In genomic region chrX:153922932-153923857, GRCh38 we compare ENCODE assay signal across 8 cellular contexts. TPM values are rescaled to one million over a fixed set of nuclear protein-coding genes. Genes with fewer than 3 reads are reported as not detected.
DNase-seq lines count a peak whose midpoint lies in the region; ATAC-seq and TF ChIP-seq lines count a peak whose summit lies in the region.

No MANE protein-coding gene starts in this region.

- H3K4me3 Mint-ChIP-seq in GM23338 (no peak overlapping the region; the same call in 2 of the 3 replicates), osteocyte (ENCODE audit: unreplicated experiment) (no peak overlapping the region)

- no peaks in the 10 kb centered on the region for H3F3A ChIP-seq in GM23338 (replicated peaks; ENCODE audit: low read depth)

- H3K27ac ChIP-seq in GM23338 (ENCODE audit: low read depth) = no peak overlapping the region

- peaks cover 20% of the 10 kb centered on the region for H3K4me1 Mint-ChIP-seq in GM23338
- peaks cover 19% of the 10 kb centered on the region for H3K4me1 Mint-ChIP-seq in osteocyte (ENCODE audit: unreplicated experiment)

- TF ChIP-seq CTCF in GM23338 (conservative IDR thresholded peaks at IDR 0.05; ENCODE audit: low read depth in 2 of 2) (peak in 1 of 2 experiments; percentile 44; a peak in 2 of 4 replicates), epithelial cell of proximal tubule (conservative IDR thresholded peaks at IDR 0.05; ENCODE audit: low read depth, low read length) (peak; percentile 50), osteocyte (IDR thresholded peaks at IDR 0.05) (peak; percentile 45)

- peaks cover 7% of the 10 kb centered on the region for H3K27me3 Mint-ChIP-seq in GM23338 (ENCODE audit: insufficient read depth, low read depth, poor library complexity)
- H3K27me3 Mint-ChIP-seq in osteocyte (ENCODE audit: unreplicated experiment) = no peaks in the 10 kb centered on the region

- no peaks in the 10 kb centered on the region for H3K36me3 ChIP-seq in GM23338 (ENCODE audit: insufficient read depth)

- no peak overlapping the region for H3K27ac Mint-ChIP-seq in GM23338
- no peak overlapping the region for H3K27ac Mint-ChIP-seq in osteocyte (ENCODE audit: unreplicated experiment)

- H3K4me2 ChIP-seq in GM23338 = no peak overlapping the region

- no peaks in the 10 kb centered on the region for H3K9me2 ChIP-seq in GM23338 (ENCODE audit: insufficient read depth)

- peak; percentile 17 for ATAC-seq in GM23338
- peak; percentile 72 for ATAC-seq in SK-N-SH treated with all-trans-retinoic acid at 6 μM for 48 hours
- no peak for ATAC-seq in GM19351 (IDR thresholded peaks at IDR 0.05; ENCODE audit: unreplicated experiment)

- H3K36me3 Mint-ChIP-seq in GM23338 (ENCODE audit: low read depth) (peaks cover 7% of the 10 kb centered on the region; the same call in 2 of the 3 replicates), osteocyte (ENCODE audit: unreplicated experiment) (no peaks in the 10 kb centered on the region)

- H3K4me1 ChIP-seq in GM23338 (ENCODE audit: insufficient read depth) = peaks cover 7% of the 10 kb centered on the region; the same call in 1 of the 2 replicates

- H3K79me2 ChIP-seq in GM23338 (replicated peaks; ENCODE audit: insufficient read depth) = no peaks in the 10 kb centered on the region

- H3K4me3 ChIP-seq in GM23338 (no peak overlapping the region), epithelial cell of proximal tubule (ENCODE audit: low read depth, low read length) (no peak overlapping the region)

- no peaks in the 10 kb centered on the region for H4K20me1 ChIP-seq in GM23338 (replicated peaks; ENCODE audit: insufficient read depth)

- DNase-seq in Ammon's horn (ENCODE audit: low spot score) = peak; percentile 69
- DNase-seq in GM23338 (ENCODE audit: low spot score) = peak; percentile 32
- DNase-seq in epithelial cell of proximal tubule (ENCODE audit: low read depth) = no peak
- no peak for DNase-seq in osteocyte (ENCODE audit: extremely low spot score, unreplicated experiment)
- no peak for DNase-seq in NCI-H774 (lab: John Stamatoyannopoulos, UW)
- DNase-seq in DMS53 treated with DMSO at 0.1 percent for 48 hours (lab: John Stamatoyannopoulos, UW; ENCODE audit: unreplicated experiment) = no peak

- no peaks in the 10 kb centered on the region for H3K27me3 ChIP-seq in GM23338 (ENCODE audit: insufficient read depth)

- no peak overlapping the region for H2AFZ ChIP-seq in GM23338

- H3K9me3 Mint-ChIP-seq in GM23338 (no peaks in the 10 kb centered on the region), osteocyte (ENCODE audit: unreplicated experiment) (no peaks in the 10 kb centered on the region)

TF ChIP-seq in SK-N-SH treated with all-trans-retinoic acid at 6 μM for 48 hours, 23 proteins besides CTCF, POLR2A, EP300 and RAD21:
- no peak for TF ChIP-seq GLIS3 (CRISPR knock-in tag; IDR thresholded peaks at IDR 0.05)

RNA-seq across cellular contexts. Expression of gene ARHGAP4, which starts 2.9 kb away (rescaled TPM):
- 57.8 and 59.5 TPM in 2 replicates for total RNA-seq in GM23338 (2014; rRNA removed; shearing (Covaris generic))
- 21.2 and 21.5 TPM in 2 replicates for polyA plus RNA-seq in GM23338 (2016; fragmentation: Nextera tagmentation; extraction: Ambion mirVana)
- 11.6 and 20.2 TPM in 2 replicates for total RNA-seq in epithelial cell of proximal tubule
- 4.9 and 5.3 TPM in 2 replicates for total RNA-seq in osteocyte

RNA-seq across cellular contexts. Expression of gene NAA10, which starts 11.6 kb away (rescaled TPM):
- 112 and 136 TPM in 2 replicates for total RNA-seq in GM23338 (2014; rRNA removed; shearing (Covaris generic))
- polyA plus RNA-seq in GM23338 (2016; fragmentation: Nextera tagmentation; extraction: Ambion mirVana) = 140 and 145 TPM in 2 replicates
- total RNA-seq in epithelial cell of proximal tubule (88.0 and 171 TPM in 2 replicates), osteocyte (94.1 and 96.6 TPM in 2 replicates)

RNA-seq across cellular contexts. Expression of gene AVPR2, which starts 18.7 kb away (rescaled TPM):
- not detected in 2 replicates for total RNA-seq in GM23338 (2014; rRNA removed; shearing (Covaris generic))
- polyA plus RNA-seq in GM23338 (2016; fragmentation: Nextera tagmentation; extraction: Ambion mirVana) = not detected in 2 replicates
- total RNA-seq in epithelial cell of proximal tubule (0.22 and 1.4 TPM in 2 replicates), osteocyte (not detected in 2 replicates)

RNA-seq across cellular contexts. Expression of gene RENBP, which starts 21.2 kb away (rescaled TPM):
- 8.6 and 10.3 TPM in 2 replicates for total RNA-seq in GM23338 (2014; rRNA removed; shearing (Covaris generic))
- 1.5 and 2.0 TPM in 2 replicates for polyA plus RNA-seq in GM23338 (2016; fragmentation: Nextera tagmentation; extraction: Ambion mirVana)
- total RNA-seq in epithelial cell of proximal tubule (0.92 and 1.5 TPM in 2 replicates), osteocyte (18.7 and 18.9 TPM in 2 replicates)

RNA-seq across cellular contexts. Expression of gene L1CAM, which starts 37.2 kb away (rescaled TPM):
- total RNA-seq in GM23338 (2014; rRNA removed; shearing (Covaris generic)) = 27.6 and 29.2 TPM in 2 replicates
- 7.4 and 7.8 TPM in 2 replicates for polyA plus RNA-seq in GM23338 (2016; fragmentation: Nextera tagmentation; extraction: Ambion mirVana)
- total RNA-seq in epithelial cell of proximal tubule (35.7 and 62.1 TPM in 2 replicates), osteocyte (13.0 and 16.6 TPM in 2 replicates)

Comparison
In these comparisons a context has a peak if more than half of its experiments do, and no peak if none do; other contexts are left out.
1. DNase-seq: peak in Ammon's horn (single experiment) and GM23338 (single experiment); none in epithelial cell of proximal tubule (single experiment), osteocyte (single experiment), NCI-H774 (single experiment) and DMS53 treated with DMSO at 0.1 percent for 48 hours (single experiment).